Comparison of ENCODE assay signal across 8 cellular contexts in genomic region chr3:179653777-179654117, GRCh38. TPM values are rescaled to one million over a fixed set of nuclear protein-coding genes. Genes with fewer than 3 reads are reported as not detected.
DNase-seq lines count a peak whose midpoint lies in the region; ATAC-seq and TF ChIP-seq lines count a peak whose summit lies in the region.

No MANE protein-coding gene starts in this region.

- peaks cover 15% of the 10 kb centered on the region for H3K27me3 Mint-ChIP-seq in T-helper 1 cell treated with Interleukin-12 subunit alpha and Interleukin-12 subunit beta and Interleukin-4 antibody, amounts not matched to agents 30 μg/mL and 1 μg/mL, for 36 hours (ENCODE audit: low read depth)

- peak overlapping the region; percentile 93 for H3K4me3 Mint-ChIP-seq in T-helper 1 cell treated with Interleukin-12 subunit alpha and Interleukin-12 subunit beta and Interleukin-4 antibody, amounts not matched to agents 30 μg/mL and 1 μg/mL, for 36 hours

- TF ChIP-seq CTCF in foreskin keratinocyte (conservative IDR thresholded peaks at IDR 0.05): no peak
- TF ChIP-seq CTCF in sigmoid colon (IDR thresholded peaks at IDR 0.05): no peak

- no peak for TF ChIP-seq POLR2A in sigmoid colon (IDR thresholded peaks at IDR 0.05)

- H3K27ac ChIP-seq in foreskin keratinocyte (peak overlapping the region; percentile 10), sigmoid colon (peak overlapping the region; percentile 93 to 97 (median 96))

- no peaks in the 10 kb centered on the region for H3K36me3 ChIP-seq in sigmoid colon

- H3K9me3 ChIP-seq in sigmoid colon: no peaks in the 10 kb centered on the region

- H3K4me1 ChIP-seq in foreskin keratinocyte (no peaks in the 10 kb centered on the region), sigmoid colon (peaks cover 0 to 21% (median 13%) of the 10 kb centered on the region in 4 donors)

- 2% methylated on average over 15 of the region's 15 CpGs for WGBS in sigmoid colon, 2 donors

- no peaks in the 10 kb centered on the region for H3K27me3 ChIP-seq in foreskin keratinocyte
- no peaks in the 10 kb centered on the region for H3K27me3 ChIP-seq in sigmoid colon

- intact Hi-C loops in sigmoid colon (cut with DNase I): loop anchor here (2.0 kb wide), 1 partner anchor 49 kb away; the partner anchor contains the start of genes MRPL47 and NDUFB5

- TF ChIP-seq EP300 in sigmoid colon (IDR thresholded peaks at IDR 0.05): no peak

- ATAC-seq in foreskin keratinocyte (no peak), GM18909 (IDR thresholded peaks at IDR 0.05; ENCODE audit: poor library complexity, unreplicated experiment) (no peak), esophagus mucosa (no peak), HG02870 (IDR thresholded peaks at IDR 0.05; ENCODE audit: unreplicated experiment) (no peak)

- DNase-seq in T-helper 1 cell (no peak), foreskin keratinocyte (no peak), sigmoid colon (no peak)
- peak; percentile 6 for DNase-seq in activated CD4-positive, alpha-beta T cell treated with anti-CD3 and anti-CD28 coated beads, Interleukin-2, amount 50 U/mL, for 1 hour

- H3K4me3 ChIP-seq in sigmoid colon: peak overlapping the region; percentile 74 to 91 (median 88)

- H3K36me3 Mint-ChIP-seq in T-helper 1 cell treated with Interleukin-12 subunit alpha and Interleukin-12 subunit beta and Interleukin-4 antibody, amounts not matched to agents 30 μg/mL and 1 μg/mL, for 36 hours (ENCODE audit: low read depth): peaks cover 3% of the 10 kb centered on the region

- H3K9me3 Mint-ChIP-seq in T-helper 1 cell treated with Interleukin-12 subunit alpha and Interleukin-12 subunit beta and Interleukin-4 antibody, amounts not matched to agents 30 μg/mL and 1 μg/mL, for 36 hours: no peaks in the 10 kb centered on the region

- peak overlapping the region; percentile 86 for H3K27ac Mint-ChIP-seq in T-helper 1 cell treated with Interleukin-12 subunit alpha and Interleukin-12 subunit beta and Interleukin-4 antibody, amounts not matched to agents 30 μg/mL and 1 μg/mL, for 36 hours

- peaks cover 22% of the 10 kb centered on the region for H3K4me1 Mint-ChIP-seq in T-helper 1 cell treated with Interleukin-12 subunit alpha and Interleukin-12 subunit beta and Interleukin-4 antibody, amounts not matched to agents 30 μg/mL and 1 μg/mL, for 36 hours (ENCODE audit: low read depth)

RNA-seq across cellular contexts. Expression of gene USP13, which starts 0.9 kb away (rescaled TPM):
- total RNA-seq in foreskin keratinocyte: 5.7 and 7.2 TPM in 2 replicates
- polyA plus RNA-seq in foreskin keratinocyte: 1.3 and 1.7 TPM in 2 replicates
- 10 to 100 TPM in 1 of 4 donors, 1 to 10 TPM in 3; 7.2 to 11.1 (median 8.5) TPM for total RNA-seq in sigmoid colon
- polyA plus RNA-seq in sigmoid colon: 1 to 10 TPM in 2 of 3 donors, under 1 TPM in 1; 0.69 to 2.3 (median 1.2) TPM
- total RNA-seq in esophagus mucosa: 3.3 TPM

RNA-seq across cellular contexts. Expression of gene NDUFB5, which starts 49.2 kb away (rescaled TPM):
- 70.0 and 74.1 TPM in 2 replicates for total RNA-seq in foreskin keratinocyte
- polyA plus RNA-seq in foreskin keratinocyte: 70.1 and 73.2 TPM in 2 replicates
- 100 to 1,000 TPM; 107 to 216 (median 193) TPM for total RNA-seq in sigmoid colon
- 100 to 1,000 TPM; 106 to 184 (median 147) TPM for polyA plus RNA-seq in sigmoid colon
- 98.9 TPM for total RNA-seq in esophagus mucosa

RNA-seq across cellular contexts. Expression of gene MRPL47, which starts 49.3 kb away (rescaled TPM):
- total RNA-seq in foreskin keratinocyte: 53.2 and 58.3 TPM in 2 replicates
- polyA plus RNA-seq in foreskin keratinocyte: 74.9 and 82.9 TPM in 2 replicates
- total RNA-seq in sigmoid colon: 10 to 100 TPM; 26.0 to 58.5 (median 29.0) TPM
- polyA plus RNA-seq in sigmoid colon: 10 to 100 TPM; 45.6 to 57.8 (median 55.7) TPM
- 23.6 TPM for total RNA-seq in esophagus mucosa
